Comparison of ENCODE assay signal across 10 cellular contexts in genomic region chr21:36700295-36700960, GRCh38. TPM values are rescaled to one million over a fixed set of nuclear protein-coding genes. Genes with fewer than 3 reads are reported as not detected.
DNase-seq lines count a peak whose midpoint lies in the region; ATAC-seq and TF ChIP-seq lines count a peak whose summit lies in the region.
"Had no signal": no experiment of that assay in that cellular context is flagged by ENCODE, and none has a peak within 500 bp of the region (broad histone marks: within the 10 kb centered on the region; RNA-seq: fewer than 3 reads in every experiment).

No MANE protein-coding gene starts in this region.

- H3K9me3 ChIP-seq in CD8-positive, alpha-beta memory T cell (ENCODE audit: low read length), result no peaks in the 10 kb centered on the region
- H3K9me3 ChIP-seq in neuron (ENCODE audit: low read length), result no peaks in the 10 kb centered on the region

- H2AFZ ChIP-seq in neuron (ENCODE audit: low read depth, low read length), result peak overlapping the region; percentile 56

- TF ChIP-seq CTCF in LNCaP clone FGC (IDR thresholded peaks at IDR 0.05; ENCODE audit: control insufficient read depth, extremely low read depth, insufficient read depth) (no peak), chondrocyte (IDR thresholded peaks at IDR 0.05) (no peak)

- no peaks in the 10 kb centered on the region for H3K36me3 Mint-ChIP-seq in CD8-positive, alpha-beta memory T cell
- H3K36me3 Mint-ChIP-seq in chondrocyte (ENCODE audit: low read depth), result peaks cover 3% of the 10 kb centered on the region

- CTCF ChIA-PET in CD8-positive, alpha-beta memory T cell (lab: Charles Lee), result no interaction called here

- peaks cover 10% of the 10 kb centered on the region for H3K4me1 ChIP-seq in CD8-positive, alpha-beta memory T cell (ENCODE audit: insufficient read depth, low read length)
- peaks cover 30% of the 10 kb centered on the region for H3K4me1 ChIP-seq in neuron (ENCODE audit: insufficient read depth, low read length)

- POLR2A ChIA-PET in CD8-positive, alpha-beta memory T cell (lab: Charles Lee), result no interaction called here

- no peak overlapping the region for H3K27ac Mint-ChIP-seq in CD8-positive, alpha-beta memory T cell
- H3K27ac Mint-ChIP-seq in chondrocyte (ENCODE audit: unreplicated experiment), result peak overlapping the region; percentile 41

- DNase-seq in CD8-positive, alpha-beta memory T cell, result no peak
- no peak for DNase-seq in LNCaP clone FGC (ENCODE audit: low read depth)
- DNase-seq in chondrocyte (ENCODE audit: low spot score), result no peak
- DNase-seq in activated CD4-positive, CD25-positive, alpha-beta regulatory T cell treated with anti-CD3 and anti-CD28 coated beads, Interleukin-2, amount 50 U/mL, for 72 hours, result no peak
- DNase-seq in stimulated activated naive CD4-positive, alpha-beta T cell treated with Interleukin-2 at 50 U/mL for 16 hours (lab: John Stamatoyannopoulos, UW), result no peak
- no peak for DNase-seq in DMS153 treated with DMSO at 0.1 percent for 48 hours (lab: John Stamatoyannopoulos, UW; ENCODE audit: unreplicated experiment)
- DNase-seq: NCI-H1694 had no signal

- ATAC-seq in GM19452 (IDR thresholded peaks at IDR 0.05; ENCODE audit: unreplicated experiment), result no peak

- peak overlapping the region in 5 of 7 donors; percentile 43 to 73 (median 46) for H3K4me3 Mint-ChIP-seq in CD8-positive, alpha-beta memory T cell
- H3K4me3 Mint-ChIP-seq in chondrocyte (ENCODE audit: unreplicated experiment), result peak overlapping the region; percentile 55

- H3K4me3 ChIP-seq in CD8-positive, alpha-beta memory T cell (ENCODE audit: low read length), result no peak overlapping the region
- H3K4me3 ChIP-seq in LNCaP clone FGC (ENCODE audit: low read depth, low read length) (peak overlapping the region; percentile 72), neuron (ENCODE audit: low read length) (peak overlapping the region; percentile 26)

- peaks cover 48% of the 10 kb centered on the region for H3K27me3 ChIP-seq in CD8-positive, alpha-beta memory T cell (ENCODE audit: insufficient read depth, low read length, poor library complexity, severe bottlenecking)
- peaks cover 99% of the 10 kb centered on the region for H3K27me3 ChIP-seq in neuron (ENCODE audit: insufficient read depth, low read length)

- H3K9me3 Mint-ChIP-seq in CD8-positive, alpha-beta memory T cell, result no peaks in the 10 kb centered on the region
- no peaks in the 10 kb centered on the region for H3K9me3 Mint-ChIP-seq in chondrocyte (ENCODE audit: low read depth)

- H3K36me3 ChIP-seq in CD8-positive, alpha-beta memory T cell (ENCODE audit: insufficient read depth, low read length), result no peaks in the 10 kb centered on the region
- H3K36me3 ChIP-seq in neuron (ENCODE audit: insufficient read depth, low read length), result no peaks in the 10 kb centered on the region

- H3K27ac ChIP-seq in CD8-positive, alpha-beta memory T cell (ENCODE audit: low read depth, low read length), result no peak overlapping the region

- peaks cover 49 to 66% of the 10 kb centered on the region in 2 donors for H3K27me3 Mint-ChIP-seq in CD8-positive, alpha-beta memory T cell
- H3K27me3 Mint-ChIP-seq in chondrocyte (ENCODE audit: low read depth), result peaks cover 62% of the 10 kb centered on the region

- peaks cover 8 to 31% (median 9%) of the 10 kb centered on the region in 3 donors for H3K4me1 Mint-ChIP-seq in CD8-positive, alpha-beta memory T cell
- peaks cover 21% of the 10 kb centered on the region for H3K4me1 Mint-ChIP-seq in chondrocyte (ENCODE audit: low read depth)

RNA-seq across cellular contexts. Expression of gene SIM2, which starts 1.5 kb away (rescaled TPM):
- total RNA-seq in CD8-positive, alpha-beta memory T cell, result not detected
- polyA plus RNA-seq in CD8-positive, alpha-beta memory T cell, result 0.07 TPM
- 0.59 to 1.3 TPM (median 0.60 TPM) in 3 replicates for total RNA-seq in chondrocyte
- total RNA-seq: fibroblast of lung had no signal
